In genomic region chr11:32893947-32894827, GRCh38 we compare ENCODE assay signal across 8 cellular contexts. TPM values are rescaled to one million over a fixed set of nuclear protein-coding genes. Genes with fewer than 3 reads are reported as not detected.
DNase-seq lines count a peak whose midpoint lies in the region; ATAC-seq and TF ChIP-seq lines count a peak whose summit lies in the region.

No MANE protein-coding gene starts in this region.

- intact Hi-C loops in PC-9 (cut with micrococcal nuclease; ENCODE audit: unreplicated experiment) (loop anchor here (2.0 to 10.0 kb wide), 4 partner anchors 63 to 309 kb away; partner anchors contain the start of gene EIF3M), psoas muscle (cut with DNase I) (loop anchor here in 1 of 2 donors (10.0 kb wide), 1 partner anchor 309 kb away; the partner anchor contains the start of gene EIF3M)

- H3F3A ChIP-seq in PC-9 (ENCODE audit: insufficient read depth, low read depth) = peaks cover 24% of the 10 kb centered on the region; the same call in 1 of the 2 replicates

- H3K9me3 ChIP-seq in PC-9 (ENCODE audit: insufficient read depth, low read depth) = no peaks in the 10 kb centered on the region
- H3K9me3 ChIP-seq in psoas muscle = no peaks in the 10 kb centered on the region

- DNase-seq in NOMO-1 treated with DMSO at 0.1 percent for 48 hours (lab: John Stamatoyannopoulos, UW; ENCODE audit: unreplicated experiment) (peak; percentile 61), NOMO-1 treated with dmso at 0.1 percent for 144 hours (lab: John Stamatoyannopoulos, UW; ENCODE audit: unreplicated experiment) (no peak), KBM-7 (peak; percentile 73), PC-9 (peak; percentile 64 to 92), astrocyte of the spinal cord (ENCODE audit: low read depth, low spot score) (peak; percentile 89), hepatic stellate cell (ENCODE audit: low spot score) (peak; percentile 60), psoas muscle (no peak)

- H4K20me1 ChIP-seq in PC-9 (ENCODE audit: insufficient read depth) = peaks cover 19% of the 10 kb centered on the region

- POLR2A ChIA-PET in PC-9 (lab: Charles Lee; ENCODE audit: unreplicated experiment) = interaction anchor here (0.5 to 0.7 kb wide), 12 partner anchors 12 to 1479 kb away, joined by 3 to 10 read pairs (median 4); partner anchors contain the start of gene PRRG4

- H3K27ac ChIP-seq in PC-9 (peak overlapping the region; percentile 63), psoas muscle (peak overlapping the region; percentile 90)

- H3K79me2 ChIP-seq in PC-9 (ENCODE audit: low read depth) = peaks cover 72% of the 10 kb centered on the region

- H3K27me3 ChIP-seq in PC-9 (ENCODE audit: insufficient read depth, low read depth) (no peaks in the 10 kb centered on the region), psoas muscle (ENCODE audit: insufficient read depth in 3 of 3, low read length in 2 of 3) (no peaks in the 10 kb centered on the region)

- H3K4me3 ChIP-seq in PC-9 (peak overlapping the region; percentile 91), astrocyte of the spinal cord (ENCODE audit: low read depth, low read length) (peak overlapping the region; percentile 95), psoas muscle (peak overlapping the region; percentile 78)

- 4 to 8% (median 6%) methylated on average over 21 of the region's 21 CpGs for WGBS in psoas muscle, 3 donors

- H2AFZ ChIP-seq in PC-9 = peak overlapping the region; percentile 95

- TF ChIP-seq CTCF in PC-9 (conservative IDR thresholded peaks at IDR 0.05) (no peak), astrocyte of the spinal cord (IDR thresholded peaks at IDR 0.05; ENCODE audit: low read depth, low read length) (no peak), psoas muscle (IDR thresholded peaks at IDR 0.05) (no peak)

- peak overlapping the region; percentile 77 for H3K4me2 ChIP-seq in PC-9

- BruUV-seq in PC-9 (replicated peaks; lab: Mats Ljungman, UMichigan) = TSS peak; percentile 40

- H3K4me1 ChIP-seq in PC-9 (replicated peaks; ENCODE audit: insufficient read depth) (peaks cover 28% of the 10 kb centered on the region), psoas muscle (peaks cover 13% of the 10 kb centered on the region)

- ATAC-seq in psoas muscle (peak in 3 of 4 donors; percentile 28 to 39 (median 31)), HG03159 (IDR thresholded peaks at IDR 0.05; ENCODE audit: unreplicated experiment) (no peak)

- in situ Hi-C loops in KBM-7 (cut with MboI; ENCODE audit: low pct_unique_long_range_greater_than_20kb, low sequenced_read_pairs) = no loop called here
- in situ Hi-C loops in astrocyte of the spinal cord (cut with HindIII; ENCODE audit: low sequenced_read_pairs) = no loop called here

- CTCF ChIA-PET in PC-9 (lab: Charles Lee) = interaction anchor here (1.8 kb wide), 1 partner anchor 85 kb away, joined by 7 read pairs; no protein-coding TSS in a partner anchor

- H3K9me2 ChIP-seq in PC-9 (ENCODE audit: insufficient read depth) = no peaks in the 10 kb centered on the region

- peaks cover 7% of the 10 kb centered on the region; the same call in 1 of the 2 replicates for H3K36me3 ChIP-seq in PC-9 (ENCODE audit: low read depth)
- peaks cover 0 to 5% of the 10 kb centered on the region in 2 donors for H3K36me3 ChIP-seq in psoas muscle (ENCODE audit: insufficient read depth in 1 of 2, low read depth in 1 of 2)

RNA-seq across cellular contexts. Expression of gene QSER1, which starts 1.6 kb away (rescaled TPM):
- 39.6 and 60.2 TPM in 2 replicates for total RNA-seq in PC-9 (2021)
- 10 to 100 TPM; 11.8 to 19.3 (median 15.6) TPM for total RNA-seq in psoas muscle
- polyA plus RNA-seq in psoas muscle = 1 to 10 TPM; 2.4 to 6.4 (median 3.3) TPM

Comparison
In these comparisons a context has a peak if more than half of its experiments do, and no peak if none do; other contexts are left out.
1. DNase-seq: peak in NOMO-1 treated with DMSO at 0.1 percent for 48 hours (single experiment), KBM-7 (single experiment), PC-9 (2 of 2), astrocyte of the spinal cord (single experiment) and hepatic stellate cell (single experiment); none in NOMO-1 treated with dmso at 0.1 percent for 144 hours (single experiment) and psoas muscle (0 of 2).
2. Peak in every context shown above with its lines, with median percentiles within 50 percentile points of each other: H3K4me3 ChIP-seq.